In the genomic region with DNA sequence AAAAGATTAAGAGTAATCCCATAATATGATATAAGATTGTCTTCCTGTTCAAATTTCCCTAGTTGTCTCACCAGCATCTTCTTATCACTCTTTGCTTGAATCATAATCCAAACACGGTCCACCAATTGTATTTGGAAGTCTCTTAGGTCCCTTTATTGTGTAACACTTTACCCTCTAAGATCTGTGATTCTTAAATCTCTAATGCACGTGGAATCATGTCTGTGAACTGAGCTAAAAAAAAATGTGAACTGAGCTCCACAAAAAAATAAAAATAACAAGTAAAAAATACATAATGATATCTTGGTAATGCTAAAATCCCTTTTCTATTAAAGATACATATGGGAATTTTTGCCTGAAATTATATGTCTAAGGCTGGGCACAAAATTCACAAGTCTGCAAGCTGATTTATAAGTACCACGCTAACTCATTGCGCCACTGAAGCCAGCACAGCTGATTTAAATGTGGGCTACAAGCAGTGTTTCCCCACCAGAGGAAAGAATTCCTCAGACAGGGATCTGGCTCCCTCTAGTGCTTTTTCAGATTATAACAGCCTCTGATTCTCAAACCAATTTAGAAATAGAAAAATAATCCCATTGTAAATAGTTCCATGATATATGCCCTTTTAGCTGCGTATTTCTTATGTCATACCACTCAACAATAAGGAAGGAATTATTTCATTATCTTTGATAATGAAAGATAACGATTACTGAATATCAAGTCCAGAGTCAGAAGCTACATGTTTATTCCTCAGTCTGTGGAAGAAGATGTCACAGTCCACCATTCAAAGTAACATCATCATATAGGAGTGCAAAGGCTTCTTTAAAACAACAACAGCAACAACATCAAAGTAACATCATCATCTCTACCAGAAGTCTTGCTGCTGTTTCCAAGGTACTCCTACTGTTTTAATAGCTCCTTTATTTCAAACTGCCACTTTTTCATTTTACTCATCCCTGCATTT, we compare ENCODE assay signal across 8 cellular contexts. TPM values are rescaled to one million over a fixed set of nuclear protein-coding genes. Genes with fewer than 3 reads are reported as not detected.
DNase-seq lines count a peak whose midpoint lies in the region; ATAC-seq and TF ChIP-seq lines count a peak whose summit lies in the region.

No MANE protein-coding gene starts in this region.

- peaks cover 3% of the 10 kb centered on the region for H3K36me3 Mint-ChIP-seq in neural crest cell (ENCODE audit: low read depth)

- no peaks in the 10 kb centered on the region for H3K27me3 Mint-ChIP-seq in neural crest cell (ENCODE audit: low read depth)

- ATAC-seq in GM19351 (IDR thresholded peaks at IDR 0.05; ENCODE audit: unreplicated experiment) (peak; percentile 89), HG03457 (IDR thresholded peaks at IDR 0.05; ENCODE audit: unreplicated experiment) (peak; percentile 57)

- TF ChIP-seq CTCF in fibroblast of mammary gland (conservative IDR thresholded peaks at IDR 0.05; ENCODE audit: control insufficient read depth, insufficient read depth, low read depth, low read length) (peak; percentile 89), neural crest cell (conservative IDR thresholded peaks at IDR 0.05) (peak; percentile 97)

- no peak overlapping the region for H3K4me3 Mint-ChIP-seq in neural crest cell

- H3K4me3 ChIP-seq in fibroblast of mammary gland (ENCODE audit: control insufficient read depth, low read depth, low read length), result no peak overlapping the region

- H3K4me1 Mint-ChIP-seq in neural crest cell, result peaks cover 13% of the 10 kb centered on the region

- H3K9me3 Mint-ChIP-seq in neural crest cell, result peaks cover 3% of the 10 kb centered on the region

- H3K27ac Mint-ChIP-seq in neural crest cell (ENCODE audit: unreplicated experiment), result no peak overlapping the region

- DNase-seq in DMS 273 treated with DMSO at 0.1 percent for 48 hours (lab: John Stamatoyannopoulos, UW) (peak; percentile 43), NCI-H446 treated with DMSO at 0.1 percent for 48 hours (lab: John Stamatoyannopoulos, UW) (peak; percentile 24), fibroblast of mammary gland (ENCODE audit: low read depth) (peak; percentile 88), neural crest cell (ENCODE audit: low read depth, low spot score) (peak; percentile 59), GDM1 (lab: John Stamatoyannopoulos, UW) (no peak)
- peak; percentile 15 to 46 for DNase-seq in activated CD4-positive, alpha-beta T cell treated with anti-CD3 and anti-CD28 coated beads for 4 hours

RNA-seq across cellular contexts. Expression of a gene that starts 22.9 kb away (rescaled TPM):
- 8.1 and 8.9 TPM in 2 replicates for total RNA-seq in neural crest cell

RNA-seq across cellular contexts. Expression of a gene that starts 50.7 kb away (rescaled TPM):
- total RNA-seq in neural crest cell, result 1.3 and 1.8 TPM in 2 replicates
